Comparison of ENCODE assay signal across 19 cellular contexts in the genomic region with DNA sequence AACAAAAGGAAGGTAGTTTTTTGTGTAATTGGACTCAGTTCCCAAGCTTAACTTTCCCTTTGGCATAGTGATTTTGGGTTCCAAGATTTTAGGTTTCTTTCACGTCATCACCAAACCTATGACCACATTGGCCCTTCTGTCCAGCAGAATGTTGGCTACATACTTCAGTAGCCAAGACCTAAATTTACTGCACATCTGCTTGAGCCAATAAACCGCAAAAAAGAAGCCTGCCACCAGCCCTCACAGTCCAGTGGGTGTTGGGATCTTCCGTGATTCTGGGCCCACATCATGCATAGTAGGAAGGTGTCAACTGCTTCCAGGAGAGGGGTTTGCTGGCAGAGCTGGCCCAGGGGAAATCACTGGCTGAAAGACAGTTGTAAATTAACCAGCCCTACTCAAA. TPM values are rescaled to one million over a fixed set of nuclear protein-coding genes. Genes with fewer than 3 reads are reported as not detected.
"Had no signal": no experiment of that assay in that cellular context is flagged by ENCODE, and none has a peak within 500 bp of the region (broad histone marks: within the 10 kb centered on the region; RNA-seq: fewer than 3 reads in every experiment).

No MANE protein-coding gene starts in this region.

- H3K4me2 ChIP-seq: hepatocyte had no signal

- H2AFZ ChIP-seq: hepatocyte had no signal

- H3K9me3 ChIP-seq: uterus had no signal

- H3K4me3 ChIP-seq: esophagus squamous epithelium, hepatocyte, mucosa of descending colon, psoas muscle, skin epidermis, stomach, upper lobe of left lung, uterus had no signal

- FAIRE-seq: kidney had no signal

- ATAC-seq: foreskin keratinocyte, left colon, mucosa of descending colon, psoas muscle, sciatic nerve had no signal

- H3K27me3 ChIP-seq: esophagus squamous epithelium, hepatocyte, stomach, upper lobe of left lung, uterus had no signal

- H3K79me2 ChIP-seq: hepatocyte had no signal

- DNase-seq: effector memory CD4-positive, alpha-beta T cell; esophagus squamous epithelium; foreskin keratinocyte; head of caudate nucleus; kidney; left colon; mammary epithelial cell; mucosa of descending colon; nephron progenitor cell; psoas muscle; stimulated activated naive CD4-positive, alpha-beta T cell; stomach; substantia nigra; upper lobe of left lung; uterus had no signal

- H3K4me1 ChIP-seq: esophagus squamous epithelium, psoas muscle, stomach, upper lobe of left lung, uterus had no signal

- H3K36me3 ChIP-seq: esophagus squamous epithelium, stomach, upper lobe of left lung, uterus had no signal

- H3K27ac Mint-ChIP-seq: nephron progenitor cell had no signal

- H3K27ac ChIP-seq: epithelial cell of prostate, esophagus squamous epithelium, foreskin keratinocyte, hepatocyte, psoas muscle, skin epidermis, stomach, upper lobe of left lung, uterus had no signal

- H3K4me3 Mint-ChIP-seq: nephron progenitor cell had no signal

RNA-seq across cellular contexts. Expression of a gene that starts 57.6 kb away (rescaled TPM):
- total RNA-seq: foreskin keratinocyte, mammary epithelial cell, psoas muscle had no signal
- polyA plus RNA-seq: foreskin keratinocyte, mammary epithelial cell had no signal
